Comparison of ENCODE assay signal across 22 cellular contexts in the genomic region with DNA sequence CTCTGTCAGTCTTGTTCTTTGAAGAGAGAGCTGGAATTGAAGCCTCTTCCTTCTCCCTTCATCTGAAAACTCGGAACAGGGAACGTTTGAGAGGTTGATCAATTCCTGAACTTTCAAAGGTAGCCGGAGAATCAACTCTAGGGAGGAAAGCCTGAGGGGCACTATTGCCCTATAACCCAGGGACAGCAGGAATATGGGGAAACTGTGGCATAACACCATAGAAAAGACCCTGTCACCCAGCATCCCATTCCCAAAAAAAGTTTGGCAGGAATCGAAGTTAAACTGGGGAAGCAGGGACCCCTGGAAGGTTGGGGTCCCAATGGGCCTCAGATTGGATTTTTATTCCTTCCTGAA. TPM values are rescaled to one million over a fixed set of nuclear protein-coding genes. Genes with fewer than 3 reads are reported as not detected.
DNase-seq lines count a peak whose midpoint lies in the region; ATAC-seq and TF ChIP-seq lines count a peak whose summit lies in the region.
"Had no signal": no experiment of that assay in that cellular context is flagged by ENCODE, and none has a peak within 500 bp of the region (broad histone marks: within the 10 kb centered on the region; RNA-seq: fewer than 3 reads in every experiment).

No MANE protein-coding gene starts in this region.

- H3K4me3 ChIP-seq in Panc1 (ENCODE audit: low read depth in 2 of 2, low read length in 2 of 2), result no peak overlapping the region
- H3K4me3 ChIP-seq in subcutaneous abdominal adipose tissue (ENCODE audit: low read depth in 1 of 5, low read length in 5 of 5), result no peak overlapping the region
- H3K4me3 ChIP-seq in brain microvascular endothelial cell (ENCODE audit: low read depth, low read length), result no peak overlapping the region
- H3K4me3 ChIP-seq: lung, sigmoid colon, tibial nerve had no signal

- H3K27me3 Mint-ChIP-seq in natural killer cell treated with Interleukin-12 subunit alpha and Interleukin-12 subunit beta and Interleukin-15 and Interleukin-18, amount 100 ng/mL, for 72 hours, result no peaks in the 10 kb centered on the region
- H3K27me3 Mint-ChIP-seq in natural killer cell (ENCODE audit: low read depth in 2 of 2) (no peaks in the 10 kb centered on the region), glutamatergic neuron (ENCODE audit: unreplicated experiment) (peaks cover 47% of the 10 kb centered on the region)
- H3K27me3 Mint-ChIP-seq: activated CD4-positive, alpha-beta T cell treated with anti-CD3 and anti-CD28 coated beads for 36 hours; CD4-positive, alpha-beta memory T cell; central memory CD8-positive, alpha-beta T cell had no signal

- no peaks in the 10 kb centered on the region for H3K4me1 ChIP-seq in Panc1 (ENCODE audit: control insufficient read depth, insufficient read depth, low read length)
- H3K4me1 ChIP-seq in subcutaneous abdominal adipose tissue (ENCODE audit: control insufficient read depth in 5 of 5, insufficient read depth in 5 of 5, low read length in 5 of 5), result peaks cover under 1 to 38% (median 34%) of the 10 kb centered on the region in 5 donors
- H3K4me1 ChIP-seq: sigmoid colon, tibial nerve had no signal

- H3K4me1 Mint-ChIP-seq in natural killer cell treated with Interleukin-12 subunit alpha and Interleukin-12 subunit beta and Interleukin-15 and Interleukin-18, amount 100 ng/mL, for 72 hours (ENCODE audit: low read depth in 2 of 2), result peaks cover 0 to 17% of the 10 kb centered on the region in 2 donors
- peaks cover 0 to 6% of the 10 kb centered on the region in 2 donors for H3K4me1 Mint-ChIP-seq in natural killer cell
- peaks cover 78% of the 10 kb centered on the region for H3K4me1 Mint-ChIP-seq in glutamatergic neuron (ENCODE audit: low read depth, unreplicated experiment)
- H3K4me1 Mint-ChIP-seq: activated CD4-positive, alpha-beta T cell treated with anti-CD3 and anti-CD28 coated beads for 36 hours; central memory CD8-positive, alpha-beta T cell had no signal

- H3K9me3 ChIP-seq in Panc1 (ENCODE audit: control insufficient read depth, insufficient read depth, low read depth, low read length) (no peaks in the 10 kb centered on the region), subcutaneous abdominal adipose tissue (ENCODE audit: control insufficient read depth in 5 of 5, low read length in 5 of 5) (no peaks in the 10 kb centered on the region)
- H3K9me3 ChIP-seq: sigmoid colon, tibial nerve had no signal

- intact Hi-C loops in natural killer cell (cut with micrococcal nuclease), result no loop called here
- intact Hi-C loops in Panc1 (cut with micrococcal nuclease; ENCODE audit: unreplicated experiment), result no loop called here

- H3K9ac ChIP-seq in subcutaneous abdominal adipose tissue (ENCODE audit: low read length in 5 of 5), result peak overlapping the region in 1 of 5 donors; percentile 23

- H3K36me3 ChIP-seq in Panc1 (ENCODE audit: control insufficient read depth, insufficient read depth, low read length) (no peaks in the 10 kb centered on the region), subcutaneous abdominal adipose tissue (ENCODE audit: control insufficient read depth in 5 of 5, insufficient read depth in 5 of 5, low read length in 5 of 5) (peaks cover 0 to 35% (median 26%) of the 10 kb centered on the region in 5 donors), brain microvascular endothelial cell (replicated peaks) (peaks cover 29% of the 10 kb centered on the region)

- peak overlapping the region; percentile 13 to 58 for H3K27ac Mint-ChIP-seq in natural killer cell treated with Interleukin-12 subunit alpha and Interleukin-12 subunit beta and Interleukin-15 and Interleukin-18, amount 100 ng/mL, for 72 hours
- H3K27ac Mint-ChIP-seq in natural killer cell, result no peak overlapping the region
- peak overlapping the region; percentile 100 for H3K27ac Mint-ChIP-seq in glutamatergic neuron (ENCODE audit: unreplicated experiment)
- H3K27ac Mint-ChIP-seq: activated T-helper 2 cell treated with anti-CD3 and anti-CD28 coated beads, Interferon-gamma antibody, Interleukin-2, Interleukin-4, amounts not matched to agents 10 μg/mL and 5 μg/mL and 100 μg/mL, durations not matched to agents 14 hours and 24 hours and 36 hours had no signal

- POLR2A ChIA-PET in Panc1 (lab: Charles Lee), result interaction anchor here (0.6 kb wide), 1 partner anchor 670 kb away, joined by 3 read pairs; no protein-coding TSS in a partner anchor

- no peaks in the 10 kb centered on the region for H3K9me3 Mint-ChIP-seq in natural killer cell treated with Interleukin-12 subunit alpha and Interleukin-12 subunit beta and Interleukin-15 and Interleukin-18, amount 100 ng/mL, for 72 hours
- H3K9me3 Mint-ChIP-seq in natural killer cell, result no peaks in the 10 kb centered on the region
- peaks cover 58% of the 10 kb centered on the region for H3K9me3 Mint-ChIP-seq in glutamatergic neuron (ENCODE audit: unreplicated experiment)
- H3K9me3 Mint-ChIP-seq: activated T-helper 2 cell treated with anti-CD3 and anti-CD28 coated beads, Interferon-gamma antibody, Interleukin-2, Interleukin-4, amounts not matched to agents 10 μg/mL and 5 μg/mL and 100 μg/mL, durations not matched to agents 14 hours and 24 hours and 36 hours; CD4-positive, alpha-beta memory T cell; central memory CD8-positive, alpha-beta T cell had no signal

- H3K27me3 ChIP-seq in Panc1 (ENCODE audit: control insufficient read depth, insufficient read depth, low read length) (no peaks in the 10 kb centered on the region), subcutaneous abdominal adipose tissue (ENCODE audit: control insufficient read depth in 5 of 5, insufficient read depth in 4 of 5, low read length in 5 of 5) (no peaks in the 10 kb centered on the region), brain microvascular endothelial cell (replicated peaks) (no peaks in the 10 kb centered on the region)
- H3K27me3 ChIP-seq: sigmoid colon, tibial nerve had no signal

- no peak for ATAC-seq in natural killer cell treated with Interleukin-12 subunit alpha and Interleukin-12 subunit beta and Interleukin-15 and Interleukin-18, amount 100 ng/mL, for 72 hours
- ATAC-seq in natural killer cell (no peak), Panc1 (no peak)
- ATAC-seq: activated CD4-positive, alpha-beta T cell treated with anti-CD3 and anti-CD28 coated beads for 36 hours had no signal

- no TSS peak for BruUV-seq in Panc1 (replicated peaks; lab: Mats Ljungman, UMichigan)

- in situ Hi-C loops in Panc1 (cut with HindIII; ENCODE audit: low pct_unique_long_range_greater_than_20kb, low sequenced_read_pairs), result no loop called here
- in situ Hi-C loops in brain microvascular endothelial cell (cut with HindIII; ENCODE audit: low pct_ligation_motif_present, low sequenced_read_pairs), result no loop called here

- TF ChIP-seq CTCF in natural killer cell (IDR thresholded peaks at IDR 0.05) (no peak), Panc1 (IDR thresholded peaks at IDR 0.05) (no peak), glutamatergic neuron (IDR thresholded peaks at IDR 0.05; ENCODE audit: partially characterized antibody, unreplicated experiment) (no peak), brain microvascular endothelial cell (IDR thresholded peaks at IDR 0.05; ENCODE audit: low read depth, low read length, missing control alignments) (no peak)

- H3K36me3 Mint-ChIP-seq in natural killer cell treated with Interleukin-12 subunit alpha and Interleukin-12 subunit beta and Interleukin-15 and Interleukin-18, amount 100 ng/mL, for 72 hours, result peaks cover 25% of the 10 kb centered on the region
- peaks cover 15% of the 10 kb centered on the region for H3K36me3 Mint-ChIP-seq in natural killer cell
- H3K36me3 Mint-ChIP-seq in glutamatergic neuron (ENCODE audit: unreplicated experiment), result peaks cover 4% of the 10 kb centered on the region

- peak overlapping the region; percentile 34; the same call in 1 of the 2 replicates for H3K27ac ChIP-seq in Panc1 (ENCODE audit: low read length)
- peak overlapping the region; percentile 22 for H3K27ac ChIP-seq in subcutaneous abdominal adipose tissue (ENCODE audit: low read depth, low read length)
- H3K27ac ChIP-seq in brain microvascular endothelial cell, result no peak overlapping the region
- H3K27ac ChIP-seq: sigmoid colon, tibial nerve had no signal

- no peak overlapping the region for H3K4me3 Mint-ChIP-seq in natural killer cell treated with Interleukin-12 subunit alpha and Interleukin-12 subunit beta and Interleukin-15 and Interleukin-18, amount 100 ng/mL, for 72 hours
- H3K4me3 Mint-ChIP-seq in natural killer cell (no peak overlapping the region), glutamatergic neuron (ENCODE audit: unreplicated experiment) (peak overlapping the region; percentile 97)
- H3K4me3 Mint-ChIP-seq: activated CD4-positive, alpha-beta T cell treated with anti-CD3 and anti-CD28 coated beads for 36 hours; CD4-positive, alpha-beta memory T cell; central memory CD8-positive, alpha-beta T cell had no signal

- no peak for DNase-seq in natural killer cell treated with Interleukin-12 subunit alpha and Interleukin-12 subunit beta and Interleukin-15 and Interleukin-18, amount 100 ng/mL, for 72 hours (ENCODE audit: low spot score)
- DNase-seq in natural killer cell (no peak), Panc1 (ENCODE audit: low read depth, low spot score) (no peak), glutamatergic neuron (no peak), SW 1271 (lab: John Stamatoyannopoulos, UW) (no peak), brain microvascular endothelial cell (no peak), NCI-H1105 (lab: John Stamatoyannopoulos, UW) (no peak)
- DNase-seq: activated CD4-positive, alpha-beta T cell treated with anti-CD3 and anti-CD28 coated beads for 36 hours; anterior cingulate cortex; CD4-positive, alpha-beta memory T cell; DMS79; hypothalamus; kidney; NCI-H1105 treated with DMSO at 0.1 percent for 48 hours; NCI-H510A; sigmoid colon; stimulated activated naive CD4-positive, alpha-beta T cell treated with Interleukin-2 at 50 U/mL for 16 hours had no signal

- CTCF ChIA-PET in Panc1 (lab: Charles Lee), result interaction anchor here (0.6 kb wide), 1 partner anchor 258 kb away, joined by 3 read pairs; no protein-coding TSS in a partner anchor

RNA-seq across cellular contexts. Expression of a gene that starts 5.1 kb away (rescaled TPM):
- 1 to 10 TPM; 1.2 to 2.0 TPM for total RNA-seq in natural killer cell treated with Interleukin-12 subunit alpha and Interleukin-12 subunit beta and Interleukin-15 and Interleukin-18, amount 100 ng/mL, for 72 hours
- under 1 TPM in 2 of 3 donors, not detected in 1; 0.13 to 0.16 TPM for total RNA-seq in natural killer cell
- 0.18 TPM for total RNA-seq in Panc1 (2021; ENCODE audit: unreplicated experiment)
- 0.15 TPM for polyA plus RNA-seq in Panc1 (2012; ENCODE audit: insufficient read length)
- 1,198 TPM for total RNA-seq in glutamatergic neuron (ENCODE audit: unreplicated experiment)
- total RNA-seq: tibial nerve had no signal
- polyA plus RNA-seq: CD4-positive, alpha-beta memory T cell had no signal

RNA-seq across cellular contexts. Expression of a gene that starts 18.6 kb away (rescaled TPM):
- total RNA-seq in natural killer cell treated with Interleukin-12 subunit alpha and Interleukin-12 subunit beta and Interleukin-15 and Interleukin-18, amount 100 ng/mL, for 72 hours, result 10 to 100 TPM; 92.5 to 95.9 TPM
- total RNA-seq in natural killer cell (100 to 1,000 TPM; 104 to 140 (median 110) TPM), Panc1 (2021; ENCODE audit: unreplicated experiment) (93.7 TPM), glutamatergic neuron (ENCODE audit: unreplicated experiment) (121 TPM)
- 81.3 TPM for polyA plus RNA-seq in Panc1 (2012; ENCODE audit: insufficient read length)

RNA-seq across cellular contexts. Expression of a gene that starts 18.7 kb away (rescaled TPM):
- total RNA-seq in natural killer cell treated with Interleukin-12 subunit alpha and Interleukin-12 subunit beta and Interleukin-15 and Interleukin-18, amount 100 ng/mL, for 72 hours, result 100 to 1,000 TPM; 221 to 231 TPM
- 100 to 1,000 TPM; 140 to 167 (median 148) TPM for total RNA-seq in natural killer cell
- 118 TPM for total RNA-seq in Panc1 (2021; ENCODE audit: unreplicated experiment)
- polyA plus RNA-seq in Panc1 (2012; ENCODE audit: insufficient read length), result 96.0 TPM
- 263 TPM for total RNA-seq in glutamatergic neuron (ENCODE audit: unreplicated experiment)

RNA-seq across cellular contexts. Expression of a gene that starts 38.6 kb away (rescaled TPM):
- total RNA-seq in natural killer cell treated with Interleukin-12 subunit alpha and Interleukin-12 subunit beta and Interleukin-15 and Interleukin-18, amount 100 ng/mL, for 72 hours, result not detected
- total RNA-seq in natural killer cell, result under 1 TPM in 1 of 3 donors, not detected in 2; 0.08 TPM
- 0.10 TPM for total RNA-seq in Panc1 (2021; ENCODE audit: unreplicated experiment)
- 0.08 TPM for polyA plus RNA-seq in Panc1 (2012; ENCODE audit: insufficient read length)
- total RNA-seq in glutamatergic neuron (ENCODE audit: unreplicated experiment), result 79.4 TPM
- total RNA-seq: activated T-helper 2 cell treated with anti-CD3 and anti-CD28 coated beads, Interferon-gamma antibody, Interleukin-2, Interleukin-4, amounts not matched to agents 10 μg/mL and 5 μg/mL and 100 μg/mL, durations not matched to agents 14 hours and 24 hours and 36 hours; CD4-positive, alpha-beta memory T cell had no signal
- polyA plus RNA-seq: CD4-positive, alpha-beta memory T cell had no signal

Comparison
In these comparisons a context has a peak if more than half of its experiments do, and no peak if none do; other contexts are left out.
1. H3K27ac Mint-ChIP-seq: peak in natural killer cell treated with Interleukin-12 subunit alpha and Interleukin-12 subunit beta and Interleukin-15 and Interleukin-18, amount 100 ng/mL, for 72 hours (2 of 2) and glutamatergic neuron (single experiment); none in natural killer cell (0 of 2).
2. RNA of a gene that starts 5.1 kb away (total RNA-seq): 1,198 TPM in glutamatergic neuron (single experiment); 1.2 to 2.0 TPM in natural killer cell treated with Interleukin-12 subunit alpha and Interleukin-12 subunit beta and Interleukin-15 and Interleukin-18, amount 100 ng/mL, for 72 hours, 0.18 TPM in Panc1 (single experiment) and 0.13 to 0.16 TPM in natural killer cell; every median in the first group is over 100 times any median in the second.